11 cellular contexts compared by ENCODE assay signal in the genomic region with DNA sequence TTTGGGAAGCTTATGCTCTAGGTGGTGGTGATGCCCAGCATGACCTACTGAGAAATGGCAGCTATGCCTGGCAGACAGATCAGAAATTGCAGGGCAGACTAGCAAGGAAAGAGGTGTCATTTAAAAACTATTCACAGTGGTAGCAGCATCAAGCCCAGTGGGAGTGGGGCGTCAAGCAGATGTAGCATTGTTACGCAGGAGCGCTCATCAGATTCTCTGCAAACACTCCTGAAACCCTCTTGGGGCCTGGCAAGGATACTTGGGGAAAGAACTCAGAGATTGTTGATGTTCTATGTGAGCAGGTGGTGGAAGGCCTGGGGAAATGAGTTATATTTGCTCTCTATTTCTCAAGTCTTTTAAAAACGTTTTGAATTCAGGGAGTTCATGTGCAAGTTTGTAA.
"Had no signal": no experiment of that assay in that cellular context is flagged by ENCODE, and none has a peak within 500 bp of the region (broad histone marks: within the 10 kb centered on the region; RNA-seq: fewer than 3 reads in every experiment).

No MANE protein-coding gene starts in this region.

- H3K27ac Mint-ChIP-seq: activated naive CD4-positive, alpha-beta T cell treated with anti-CD3 and anti-CD28 coated beads, Interleukin-2, amount 50 U/mL, for 72 hours; nephron progenitor cell; T-helper 2 cell treated with Interferon-gamma antibody and Interleukin-4, amounts not matched to agents 5 μg/mL and 100 μg/mL, for 36 hours had no signal

- H3K4me3 ChIP-seq: breast epithelium, psoas muscle had no signal

- H3K4me3 Mint-ChIP-seq: nephron progenitor cell; T-helper 2 cell treated with Interferon-gamma antibody and Interleukin-4, amounts not matched to agents 5 μg/mL and 100 μg/mL, for 36 hours had no signal

- DNase-seq: activated effector memory CD4-positive, alpha-beta T cell treated with Interleukin-2 at 50 U/mL for 16 hours; activated T-cell treated with anti-CD3 and anti-CD28 coated beads, Interleukin-2, amount 50 U/mL, for 1 hour; glutamatergic neuron; islet precursor cell; nephron progenitor cell; psoas muscle; stimulated activated CD4-positive, alpha-beta T cell treated with anti-CD3 and anti-CD28 coated beads, Interleukin-2, amount 100 ng/mL, for 48 hours; stimulated activated naive CD4-positive, alpha-beta T cell treated with Interleukin-2 at 50 U/mL for 16 hours had no signal

- H3K4me1 ChIP-seq: breast epithelium, psoas muscle had no signal

- H3K27me3 ChIP-seq: breast epithelium had no signal

- H3K36me3 ChIP-seq: breast epithelium had no signal

- H3K27ac ChIP-seq: breast epithelium, psoas muscle had no signal
